In the genomic region with DNA sequence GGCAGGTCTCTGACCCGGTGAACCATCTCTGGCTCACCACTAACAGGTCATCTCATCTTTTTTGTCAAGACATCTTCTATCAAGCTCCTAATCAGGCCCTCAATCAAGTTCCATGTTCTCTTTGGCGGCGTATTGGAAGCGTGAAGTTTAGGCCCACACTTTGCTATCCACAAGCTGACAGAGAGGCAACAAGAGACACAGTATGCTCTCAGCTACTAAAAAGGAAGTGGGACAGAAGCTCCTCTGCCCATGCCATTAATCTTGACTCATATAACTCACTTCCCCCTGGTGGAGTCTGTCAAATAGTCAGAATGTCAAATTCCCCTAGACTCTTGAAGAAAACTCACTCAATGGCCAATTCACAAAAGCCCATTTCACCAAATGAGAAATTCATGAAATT, we compare ENCODE assay signal across 8 cellular contexts.
DNase-seq lines count a peak whose midpoint lies in the region; ATAC-seq, FAIRE-seq and TF ChIP-seq lines count a peak whose summit lies in the region.

No MANE protein-coding gene starts in this region.

- CTCF ChIA-PET in A549 (lab: Yijun Ruan, JAX): interaction anchor here (1.1 to 1.6 kb wide), 6 partner anchors 44 to 163 kb away, joined by 3 to 6 read pairs (median 4); a partner anchor contains a TSS
- CTCF ChIA-PET in PC-9 (lab: Charles Lee): interaction anchor here (0.8 kb wide), 1 partner anchor 85 kb away, joined by 3 read pairs; no protein-coding TSS in a partner anchor

- no peak for TF ChIP-seq POLR2A in A549 (IDR thresholded peaks at IDR 0.05; ENCODE audit: low read length)
- TF ChIP-seq POLR2A in vagina (IDR thresholded peaks at IDR 0.05): no peak

- FAIRE-seq in A549 (lab: Jason Lieb, UNC): no peak
- FAIRE-seq in urothelium cell line (lab: Jason Lieb, UNC): no peak

- BruUV-seq in PC-9 (replicated peaks; lab: Mats Ljungman, UMichigan): no TSS peak

- H2AFZ ChIP-seq in PC-9: no peak overlapping the region

- intact Hi-C loops in PC-9 (cut with micrococcal nuclease; ENCODE audit: unreplicated experiment) (loop anchor here (1.0 to 10.0 kb wide), 7 partner anchors 47 to 381 kb away; a partner anchor contains a TSS), vagina (cut with DNase I) (no loop called here)

- H3K27ac ChIP-seq in A549: peak overlapping the region; percentile 87 to 91
- H3K27ac ChIP-seq in PC-9: peak overlapping the region; percentile 82
- H3K27ac ChIP-seq in foreskin keratinocyte: peak overlapping the region; percentile 56
- no peak overlapping the region for H3K27ac ChIP-seq in vagina

- no peak for TF ChIP-seq CTCF in A549 (IDR thresholded peaks at IDR 0.05)
- TF ChIP-seq CTCF in PC-9 (conservative IDR thresholded peaks at IDR 0.05): no peak
- TF ChIP-seq CTCF in foreskin keratinocyte (conservative IDR thresholded peaks at IDR 0.05): peak; percentile 31
- TF ChIP-seq CTCF in vagina (IDR thresholded peaks at IDR 0.05): no peak

- peak in 1 of 2 experiments; percentile 12; a peak in 1 of 5 replicates for TF ChIP-seq RAD21 in A549 (conservative IDR thresholded peaks at IDR 0.05 in 1 of 2, IDR thresholded peaks at IDR 0.05 in 1 of 2)

- peak; percentile 43 to 57; a peak in 3 of 6 replicates for ATAC-seq in A549
- peak; percentile 87 for ATAC-seq in GM18858 (IDR thresholded peaks at IDR 0.05; ENCODE audit: unreplicated experiment)
- ATAC-seq in HG02885 (IDR thresholded peaks at IDR 0.05; ENCODE audit: poor library complexity, unreplicated experiment): peak; percentile 96
- ATAC-seq in foreskin keratinocyte: no peak

- no peaks in the 10 kb centered on the region for H3K36me3 ChIP-seq in PC-9 (ENCODE audit: low read depth)
- no peaks in the 10 kb centered on the region for H3K36me3 ChIP-seq in vagina

- DNase-seq in A549 (ENCODE audit: low read depth in 1 of 2, low spot score in 1 of 2) (peak; percentile 38 to 58), PC-9 (no peak), foreskin keratinocyte (peak; percentile 16 to 39), vagina (ENCODE audit: extremely low spot score in 2 of 2) (no peak), urothelium cell line (ENCODE audit: low spot score) (no peak), RKO (ENCODE audit: low spot score) (no peak)

- H3K27me3 ChIP-seq in PC-9 (ENCODE audit: insufficient read depth, low read depth) (no peaks in the 10 kb centered on the region), foreskin keratinocyte (no peaks in the 10 kb centered on the region), vagina (no peaks in the 10 kb centered on the region)

- no peaks in the 10 kb centered on the region for H4K20me1 ChIP-seq in PC-9 (ENCODE audit: insufficient read depth)

- H3K9me3 ChIP-seq in A549 (no peaks in the 10 kb centered on the region), PC-9 (ENCODE audit: insufficient read depth, low read depth) (no peaks in the 10 kb centered on the region), vagina (no peaks in the 10 kb centered on the region)

- WGBS in A549 (ENCODE audit: missing lambda C conversion rate): 85% methylated on average over 4 of the region's 4 CpGs

- H3F3A ChIP-seq in PC-9 (ENCODE audit: insufficient read depth, low read depth): peaks cover 40% of the 10 kb centered on the region

- TF ChIP-seq EP300 in A549 (IDR thresholded peaks at IDR 0.05): no peak

- H3K4me3 ChIP-seq in A549: no peak overlapping the region
- H3K4me3 ChIP-seq in PC-9: no peak overlapping the region
- no peak overlapping the region for H3K4me3 ChIP-seq in vagina

- POLR2A ChIA-PET in A549 (lab: Yijun Ruan, JAX): interaction anchor here (1.3 to 2.4 kb wide), 2 partner anchors 79 to 81 kb away, joined by 6 to 34 read pairs; a partner anchor contains a TSS
- POLR2A ChIA-PET in PC-9 (lab: Charles Lee; ENCODE audit: unreplicated experiment): interaction anchor here (0.6 to 1.0 kb wide), 5 partner anchors 78 to 378 kb away, joined by 3 to 6 read pairs (median 5); a partner anchor contains a TSS

- H3K4me2 ChIP-seq in A549 (peak overlapping the region; percentile 54; the same call in 2 of the 3 replicates), PC-9 (no peak overlapping the region)

- peaks cover 53% of the 10 kb centered on the region for H3K4me1 ChIP-seq in A549
- peaks cover 42% of the 10 kb centered on the region for H3K4me1 ChIP-seq in PC-9 (replicated peaks; ENCODE audit: insufficient read depth)
- peaks cover 35% of the 10 kb centered on the region for H3K4me1 ChIP-seq in foreskin keratinocyte
- peaks cover 33% of the 10 kb centered on the region for H3K4me1 ChIP-seq in vagina

- H3K9me2 ChIP-seq in PC-9 (ENCODE audit: insufficient read depth): no peaks in the 10 kb centered on the region

- H3K79me2 ChIP-seq in PC-9 (ENCODE audit: low read depth): no peaks in the 10 kb centered on the region

TF ChIP-seq in A549, 52 proteins besides CTCF, POLR2A, EP300 and RAD21:
- no peak for TF ChIP-seq SREBF2 (IDR thresholded peaks at IDR 0.05)
- TF ChIP-seq CHD4 (IDR thresholded peaks at IDR 0.05; ENCODE audit: borderline replicate concordance): no peak

Comparison
In these comparisons a context has a peak if more than half of its experiments do, and no peak if none do; other contexts are left out.
1. DNase-seq: peak in A549 (2 of 2) and foreskin keratinocyte (2 of 2); none in PC-9 (0 of 2), vagina (0 of 2), urothelium cell line (single experiment) and RKO (single experiment).